Comparison of ENCODE assay signal across 17 cellular contexts in genomic region chr6:142087950-142088857, GRCh38. TPM values are rescaled to one million over a fixed set of nuclear protein-coding genes. Genes with fewer than 3 reads are reported as not detected.
A peak's percentile ranks its signal among the peaks of the same experiment; 100 is the strongest.
DNase-seq lines count a peak whose midpoint lies in the region; ATAC-seq lines count a peak whose summit lies in the region.
"Had no signal": no experiment of that assay in that cellular context is flagged by ENCODE, and none has a peak within 500 bp of the region (broad histone marks: within the 10 kb centered on the region; RNA-seq: fewer than 3 reads in every experiment).

No MANE protein-coding gene starts in this region.

- H3K27ac ChIP-seq in stomach smooth muscle (ENCODE audit: low read length), result no peak overlapping the region

- H3K4me1 Mint-ChIP-seq in activated naive CD8-positive, alpha-beta T cell (ENCODE audit: low read depth), result peaks cover 10% of the 10 kb centered on the region
- H3K4me1 Mint-ChIP-seq in activated naive CD8-positive, alpha-beta T cell treated with anti-CD3 and anti-CD28 coated beads for 36 hours, result peaks cover 13% of the 10 kb centered on the region
- no peaks in the 10 kb centered on the region for H3K4me1 Mint-ChIP-seq in immature natural killer cell

- H3K9me3 Mint-ChIP-seq in activated naive CD8-positive, alpha-beta T cell (ENCODE audit: low read depth), result no peaks in the 10 kb centered on the region
- peaks cover 4% of the 10 kb centered on the region for H3K9me3 Mint-ChIP-seq in activated naive CD8-positive, alpha-beta T cell treated with anti-CD3 and anti-CD28 coated beads for 36 hours
- peaks cover 0 to 3% (median 0%) of the 10 kb centered on the region in 6 donors for H3K9me3 Mint-ChIP-seq in immature natural killer cell

- DNase-seq in activated naive CD8-positive, alpha-beta T cell treated with anti-CD3 and anti-CD28 coated beads for 36 hours, result no peak
- no peak for DNase-seq in adipocyte (ENCODE audit: low read depth)
- DNase-seq in DMS 273 treated with DMSO at 0.1 percent for 48 hours (lab: John Stamatoyannopoulos, UW), result no peak
- no peak for DNase-seq in immature natural killer cell
- DNase-seq: activated CD8-positive, alpha-beta memory T cell treated with anti-CD3 and anti-CD28 coated beads for 24 hours; activated naive CD4-positive, alpha-beta T cell treated with Interleukin-2 at 50 U/mL for 16 hours; NCI-H2029; occipital lobe had no signal

- no peaks in the 10 kb centered on the region for H3K36me3 ChIP-seq in adipocyte (ENCODE audit: control insufficient read depth, insufficient read depth, low read length, severe bottlenecking)
- no peaks in the 10 kb centered on the region for H3K36me3 ChIP-seq in stomach smooth muscle (ENCODE audit: control insufficient read depth in 2 of 2, insufficient read depth in 2 of 2, low read length in 2 of 2)

- no peaks in the 10 kb centered on the region for H3K36me3 Mint-ChIP-seq in activated naive CD8-positive, alpha-beta T cell
- no peaks in the 10 kb centered on the region for H3K36me3 Mint-ChIP-seq in activated naive CD8-positive, alpha-beta T cell treated with anti-CD3 and anti-CD28 coated beads for 36 hours
- no peaks in the 10 kb centered on the region for H3K36me3 Mint-ChIP-seq in immature natural killer cell

- peaks cover 19% of the 10 kb centered on the region for H3K27me3 ChIP-seq in adipocyte (replicated peaks; ENCODE audit: control insufficient read depth, insufficient read depth, low read length)
- H3K27me3 ChIP-seq in stomach smooth muscle (ENCODE audit: control insufficient read depth in 1 of 2, insufficient read depth in 2 of 2, low read length in 2 of 2), result peaks cover 8 to 18% of the 10 kb centered on the region in 2 donors

- H3K27me3 Mint-ChIP-seq in activated naive CD8-positive, alpha-beta T cell, result peaks cover 19% of the 10 kb centered on the region
- H3K27me3 Mint-ChIP-seq in activated naive CD8-positive, alpha-beta T cell treated with anti-CD3 and anti-CD28 coated beads for 36 hours, result peaks cover 36% of the 10 kb centered on the region
- H3K27me3 Mint-ChIP-seq in immature natural killer cell (ENCODE audit: low read depth in 3 of 3), result peaks cover 4 to 18% (median 6%) of the 10 kb centered on the region in 3 donors

- H3K9ac ChIP-seq in adipocyte (ENCODE audit: low read length), result no peak overlapping the region
- H3K9ac ChIP-seq in stomach smooth muscle (ENCODE audit: low read length in 2 of 2), result no peak overlapping the region

- H3K27ac Mint-ChIP-seq in activated naive CD8-positive, alpha-beta T cell, result no peak overlapping the region
- no peak overlapping the region for H3K27ac Mint-ChIP-seq in activated naive CD8-positive, alpha-beta T cell treated with anti-CD3 and anti-CD28 coated beads for 36 hours
- H3K27ac Mint-ChIP-seq in immature natural killer cell, result no peak overlapping the region

- no peak for ATAC-seq in GM19395 (IDR thresholded peaks at IDR 0.05; ENCODE audit: unreplicated experiment)
- ATAC-seq: HCT116 had no signal

- H3K4me3 Mint-ChIP-seq in activated naive CD8-positive, alpha-beta T cell, result peak overlapping the region; percentile 20
- H3K4me3 Mint-ChIP-seq in activated naive CD8-positive, alpha-beta T cell treated with anti-CD3 and anti-CD28 coated beads for 36 hours, result no peak overlapping the region
- no peak overlapping the region for H3K4me3 Mint-ChIP-seq in immature natural killer cell

- H3K9me3 ChIP-seq in adipocyte (ENCODE audit: control insufficient read depth, low read length) (no peaks in the 10 kb centered on the region), iPS-18c (ENCODE audit: control insufficient read depth, insufficient read depth, low read length) (no peaks in the 10 kb centered on the region), stomach smooth muscle (ENCODE audit: control insufficient read depth in 2 of 2, low read length in 2 of 2) (no peaks in the 10 kb centered on the region)

- H3K4me1 ChIP-seq in adipocyte (ENCODE audit: control insufficient read depth, insufficient read depth, low read length) (peaks cover 5% of the 10 kb centered on the region), stomach smooth muscle (ENCODE audit: control insufficient read depth, insufficient read depth, low read length) (no peaks in the 10 kb centered on the region)

- H3K4me3 ChIP-seq in adipocyte (ENCODE audit: low read length) (peak overlapping the region; percentile 19), iPS-18c (ENCODE audit: insufficient read depth, low read depth, low read length) (peak overlapping the region; percentile 40), stomach smooth muscle (ENCODE audit: low read length in 2 of 2) (peak overlapping the region; percentile 9 to 43)

RNA-seq across cellular contexts. Expression of gene GJE1, which starts 44.5 kb away (rescaled TPM):
- not detected for total RNA-seq in activated naive CD8-positive, alpha-beta T cell treated with anti-CD3 and anti-CD28 coated beads for 36 hours
- polyA plus RNA-seq in immature natural killer cell, result not detected
- total RNA-seq: lung microvascular endothelial cell, occipital lobe, SK-MEL-5, temporal lobe had no signal
- polyA plus RNA-seq: esophagus had no signal

RNA-seq across cellular contexts. Expression of gene NMBR, which starts 58.7 kb away (rescaled TPM):
- total RNA-seq in activated naive CD8-positive, alpha-beta T cell treated with anti-CD3 and anti-CD28 coated beads for 36 hours, result not detected
- not detected for polyA plus RNA-seq in immature natural killer cell
- total RNA-seq: lung microvascular endothelial cell, SK-MEL-5 had no signal
- polyA plus RNA-seq: esophagus had no signal

RNA-seq across cellular contexts. Expression of gene VTA1, which starts 58.9 kb away (rescaled TPM):
- 10 to 100 TPM; 66.3 to 69.5 TPM for total RNA-seq in activated naive CD8-positive, alpha-beta T cell treated with anti-CD3 and anti-CD28 coated beads for 36 hours
- polyA plus RNA-seq in immature natural killer cell, result 10 to 100 TPM; 38.9 to 83.1 (median 81.2) TPM
